26 cellular contexts compared by ENCODE assay signal in the genomic region with DNA sequence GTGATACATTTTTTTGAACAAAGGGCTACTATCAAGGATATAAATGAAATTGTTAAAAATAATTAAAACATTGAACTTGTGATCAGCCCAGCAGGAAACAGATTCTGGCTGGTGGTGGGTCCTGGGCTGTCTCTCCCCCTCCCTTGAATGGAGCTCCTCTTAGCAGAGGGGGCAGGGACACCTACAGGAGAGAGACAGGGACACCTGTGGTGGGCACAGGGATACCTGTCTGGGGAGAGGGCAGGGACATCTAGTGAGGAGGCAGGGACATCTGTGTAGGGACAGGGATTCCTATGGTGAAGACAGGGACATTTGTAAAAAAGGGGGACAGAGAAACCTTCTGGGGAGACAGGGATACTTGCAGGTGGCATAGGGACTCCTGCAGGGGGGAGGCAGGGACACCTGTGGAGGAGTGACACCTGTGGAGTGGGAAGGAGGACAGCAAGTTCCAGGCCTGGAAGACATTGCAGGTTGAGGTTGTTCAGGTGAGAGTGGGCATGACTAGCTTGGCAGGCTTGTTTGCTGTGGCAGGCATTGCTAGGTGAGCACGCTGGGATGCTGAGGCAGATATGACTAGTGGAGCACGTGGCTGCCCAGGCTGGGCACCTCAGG.
"Had no signal": no experiment of that assay in that cellular context is flagged by ENCODE, and none has a peak within 500 bp of the region (broad histone marks: within the 10 kb centered on the region; RNA-seq: fewer than 3 reads in every experiment).

No MANE protein-coding gene starts in this region.

- H3K4me1 Mint-ChIP-seq: memory B cell; naive thymus-derived CD4-positive, alpha-beta T cell; nephron progenitor cell; stimulated activated memory B cell treated with anti-CD40 and anti-IgM and Interleukin-4, amounts not matched to agents 10 μg/mL and 1 μg/mL and 100 μg/mL, for 72 hours; stimulated activated naive CD8-positive, alpha-beta T cell treated with anti-CD3 and anti-CD28 coated beads, Interleukin-15, amount 100 ng/mL, for 72 hours had no signal

- DNase-seq: heart right ventricle; islet precursor cell; left ventricle myocardium inferior; midbrain; mucosa of descending colon; naive thymus-derived CD4-positive, alpha-beta T cell; nephron progenitor cell; occipital lobe; right lobe of liver; stimulated activated CD4-positive, alpha-beta T cell treated with anti-CD3 and anti-CD28 coated beads, Interleukin-1b, Interleukin-23, amount 100 ng/mL, for 48 hours; stimulated activated CD4-positive, alpha-beta T cell treated with anti-CD3 and anti-CD28 coated beads, Interleukin-2, amount 100 ng/mL, for 48 hours; stimulated activated CD4-positive, alpha-beta T cell treated with anti-CD3 and anti-CD28 coated beads, Interleukin-4, amount 100 ng/mL, for 4 hours; stimulated activated CD8-positive, alpha-beta memory T cell treated with anti-CD3 and anti-CD28 coated beads, Interleukin-4, amount 100 ng/mL, for 48 hours; stimulated activated naive CD4-positive, alpha-beta T cell treated with Interleukin-2 at 50 U/mL for 16 hours; stimulated activated naive CD8-positive, alpha-beta T cell treated with anti-CD3 and anti-CD28 coated beads, Interleukin-15, amount 100 ng/mL, for 72 hours; substantia nigra had no signal

- ATAC-seq: heart right ventricle; mucosa of descending colon; naive thymus-derived CD4-positive, alpha-beta T cell; right lobe of liver; stimulated activated naive CD8-positive, alpha-beta T cell treated with anti-CD3 and anti-CD28 coated beads, Interleukin-15, amount 100 ng/mL, for 72 hours had no signal

- H3K9me3 ChIP-seq: neutrophil, vagina had no signal

- H2AFZ ChIP-seq: hepatocyte had no signal

- H3K27me3 Mint-ChIP-seq: memory B cell; stimulated activated memory B cell treated with anti-CD40 and anti-IgM and Interleukin-4, amounts not matched to agents 10 μg/mL and 1 μg/mL and 100 μg/mL, for 72 hours; stimulated activated naive CD8-positive, alpha-beta T cell treated with anti-CD3 and anti-CD28 coated beads, Interleukin-15, amount 100 ng/mL, for 72 hours; type B pancreatic cell had no signal

- H3K4me3 ChIP-seq: heart right ventricle, hepatocyte, left ventricle myocardium inferior, mucosa of descending colon, right atrium auricular region, right lobe of liver, smooth muscle cell, tibial nerve, vagina had no signal

- H3K36me3 ChIP-seq: heart right ventricle, left ventricle myocardium inferior, neutrophil, right atrium auricular region, right lobe of liver, tibial nerve, vagina had no signal

- H3K4me2 ChIP-seq: hepatocyte, smooth muscle cell had no signal

- H3K27ac Mint-ChIP-seq: memory B cell; naive thymus-derived CD4-positive, alpha-beta T cell; nephron progenitor cell; progenitor cell of endocrine pancreas; stimulated activated memory B cell treated with anti-CD40 and anti-IgM and Interleukin-4, amounts not matched to agents 10 μg/mL and 1 μg/mL and 100 μg/mL, for 72 hours; stimulated activated naive CD8-positive, alpha-beta T cell treated with anti-CD3 and anti-CD28 coated beads, Interleukin-15, amount 100 ng/mL, for 72 hours; type B pancreatic cell had no signal

- H3K27me3 ChIP-seq: heart right ventricle, hepatocyte, neutrophil, right atrium auricular region, right lobe of liver, tibial nerve, vagina had no signal

- H3K27ac ChIP-seq: heart right ventricle, hepatocyte, left ventricle myocardium inferior, neutrophil, right atrium auricular region, right lobe of liver, tibial nerve, vagina had no signal

- H3K4me1 ChIP-seq: heart right ventricle, left ventricle myocardium inferior, right atrium auricular region, right lobe of liver, tibial nerve, vagina had no signal

- H3K79me2 ChIP-seq: hepatocyte had no signal

- H3K4me3 Mint-ChIP-seq: memory B cell; naive thymus-derived CD4-positive, alpha-beta T cell; nephron progenitor cell; stimulated activated memory B cell treated with anti-CD40 and anti-IgM and Interleukin-4, amounts not matched to agents 10 μg/mL and 1 μg/mL and 100 μg/mL, for 72 hours; stimulated activated naive CD8-positive, alpha-beta T cell treated with anti-CD3 and anti-CD28 coated beads, Interleukin-15, amount 100 ng/mL, for 72 hours; type B pancreatic cell had no signal

- H3K36me3 Mint-ChIP-seq: memory B cell; naive thymus-derived CD4-positive, alpha-beta T cell; stimulated activated memory B cell treated with anti-CD40 and anti-IgM and Interleukin-4, amounts not matched to agents 10 μg/mL and 1 μg/mL and 100 μg/mL, for 72 hours; type B pancreatic cell had no signal
